Comparison of ENCODE assay signal across 20 cellular contexts in genomic region chr2:51003345-51004192, GRCh38. TPM values are rescaled to one million over a fixed set of nuclear protein-coding genes. Genes with fewer than 3 reads are reported as not detected.
DNase-seq lines count a peak whose midpoint lies in the region; ATAC-seq and TF ChIP-seq lines count a peak whose summit lies in the region.
"Had no signal": no experiment of that assay in that cellular context is flagged by ENCODE, and none has a peak within 500 bp of the region (broad histone marks: within the 10 kb centered on the region; RNA-seq: fewer than 3 reads in every experiment).

No MANE protein-coding gene starts in this region.

- TF ChIP-seq EP300 in tibial nerve (IDR thresholded peaks at IDR 0.05) = peak in 1 of 2 donors; percentile 14

- H3K9me3 ChIP-seq in Loucy (ENCODE audit: insufficient read depth, low read depth, low read length) (no peaks in the 10 kb centered on the region), tibial nerve (no peaks in the 10 kb centered on the region), mucosa of descending colon (no peaks in the 10 kb centered on the region)
- H3K9me3 ChIP-seq: gastroesophageal sphincter, uterus had no signal

- DNase-seq in SKM-1 treated with dmso at 0.1 percent for 144 hours (lab: John Stamatoyannopoulos, UW; ENCODE audit: unreplicated experiment) (peak; percentile 45), fibroblast of gingiva (ENCODE audit: low read depth) (peak; percentile 15), tibial nerve (ENCODE audit: low spot score in 2 of 2) (no peak), mucosa of descending colon (no peak)
- DNase-seq: activated naive CD4-positive, alpha-beta T cell; DND-41; effector CD4-positive, alpha-beta T cell; GOT3; Karpas-422; NCI-H187 treated with DMSO at 0.1 percent for 48 hours; NCI-H526; posterior cingulate gyrus; stimulated activated naive CD8-positive, alpha-beta T cell treated with anti-CD3 and anti-CD28 coated beads, Interleukin-15, Interleukin-2, amounts not matched to agents 100 U/mL and 50 U/mL, for 24 hours; uterus had no signal

- H3K4me3 ChIP-seq in Loucy (ENCODE audit: low read length, poor library complexity, severe bottlenecking) = no peak overlapping the region
- H3K4me3 ChIP-seq in tibial nerve = no peak overlapping the region
- H3K4me3 ChIP-seq in mucosa of descending colon = no peak overlapping the region
- H3K4me3 ChIP-seq: gastroesophageal sphincter, uterus had no signal

- H3K79me2 ChIP-seq in Loucy (ENCODE audit: insufficient read depth, low read length) = no peaks in the 10 kb centered on the region

- no peak for TF ChIP-seq POLR2A in tibial nerve (IDR thresholded peaks at IDR 0.05)

- ATAC-seq in mucosa of descending colon = no peak
- ATAC-seq in HG03280 (IDR thresholded peaks at IDR 0.05; ENCODE audit: unreplicated experiment) = no peak
- ATAC-seq in GM21529 (IDR thresholded peaks at IDR 0.05; ENCODE audit: unreplicated experiment) = no peak
- ATAC-seq: gastroesophageal sphincter; stimulated activated naive CD8-positive, alpha-beta T cell treated with anti-CD3 and anti-CD28 coated beads, Interleukin-15, Interleukin-2, amounts not matched to agents 100 U/mL and 50 U/mL, for 24 hours had no signal

- no peak overlapping the region for H3K4me2 ChIP-seq in Loucy (ENCODE audit: low read depth, low read length, poor library complexity, severe bottlenecking)

- H3K4me1 ChIP-seq in Loucy (ENCODE audit: insufficient read depth, low read length, poor library complexity, severe bottlenecking) (no peaks in the 10 kb centered on the region), tibial nerve (peaks cover 0 to 26% (median 0%) of the 10 kb centered on the region in 4 donors), mucosa of descending colon (ENCODE audit: low read depth) (no peaks in the 10 kb centered on the region)
- H3K4me1 ChIP-seq: gastroesophageal sphincter, uterus had no signal

- 0 out of 2 replicates have a peak overlapping the region, but pooled peaks have one; percentile 16 for H2AFZ ChIP-seq in Loucy (ENCODE audit: low read length)

- WGBS in tibial nerve, 2 donors = 61 to 68% methylated on average over 4 of the region's 4 CpGs

- H3K27me3 ChIP-seq in Loucy (ENCODE audit: insufficient read depth, low read length, poor library complexity, severe bottlenecking) = no peaks in the 10 kb centered on the region
- H3K27me3 ChIP-seq in tibial nerve = no peaks in the 10 kb centered on the region
- H3K27me3 ChIP-seq: gastroesophageal sphincter, uterus had no signal

- no peak overlapping the region for H3K9ac ChIP-seq in Loucy (ENCODE audit: low read depth, low read length, poor library complexity, severe bottlenecking)

- H4K20me1 ChIP-seq in Loucy (ENCODE audit: insufficient read depth, low read length, poor library complexity, severe bottlenecking) = no peaks in the 10 kb centered on the region

- H3K27ac ChIP-seq in tibial nerve = peak overlapping the region in 3 of 4 donors; percentile 5 to 91 (median 85)
- H3K27ac ChIP-seq: C4-2B, gastroesophageal sphincter, uterus had no signal

- intact Hi-C loops in mucosa of descending colon (cut with DNase I, micrococcal nuclease) = no loop called here

- H3F3A ChIP-seq in Loucy (ENCODE audit: low read depth) = no peaks in the 10 kb centered on the region

- no peaks in the 10 kb centered on the region for H3K9me2 ChIP-seq in Loucy (replicated peaks; ENCODE audit: low read depth, low read length)

- no peak for TF ChIP-seq CTCF in Loucy (conservative IDR thresholded peaks at IDR 0.05; ENCODE audit: low read length)
- TF ChIP-seq CTCF in tibial nerve (IDR thresholded peaks at IDR 0.05) = no peak
- TF ChIP-seq CTCF in mucosa of descending colon (IDR thresholded peaks at IDR 0.05) = no peak

- H3K36me3 ChIP-seq in Loucy (ENCODE audit: insufficient read depth, low read length) (no peaks in the 10 kb centered on the region), tibial nerve (no peaks in the 10 kb centered on the region), mucosa of descending colon (ENCODE audit: low read depth) (no peaks in the 10 kb centered on the region)
- H3K36me3 ChIP-seq: gastroesophageal sphincter, uterus had no signal

RNA-seq across cellular contexts. Expression of gene NRXN1, which starts 28.4 kb away (rescaled TPM):
- total RNA-seq in tibial nerve (100 to 1,000 TPM; 135 to 245 (median 203) TPM), mucosa of descending colon (10 to 100 TPM in 1 of 3 donors, 1 to 10 TPM in 2; 2.0 to 29.3 (median 3.2) TPM)
- total RNA-seq: T-helper 1 cell treated with Interleukin-12 subunit alpha and Interleukin-12 subunit beta and Interleukin-4 antibody, amounts not matched to agents 30 ng/mL and 1 ng/mL, for 36 hours had no signal

Comparison
In these comparisons a context has a peak if more than half of its experiments do, and no peak if none do; other contexts are left out.
1. DNase-seq: peak in SKM-1 treated with dmso at 0.1 percent for 144 hours (single experiment) and fibroblast of gingiva (single experiment); none in tibial nerve (0 of 2) and mucosa of descending colon (0 of 3).
2. RNA of gene NRXN1, which starts 28.4 kb away (total RNA-seq): 135 to 245 TPM in tibial nerve; 2.0 to 29.3 TPM in mucosa of descending colon; every median in the first group is over 4 times any median in the second.